Comparison of ENCODE assay signal across 11 cellular contexts in genomic region chr7:76372984-76373833, GRCh38. TPM values are rescaled to one million over a fixed set of nuclear protein-coding genes. Genes with fewer than 3 reads are reported as not detected.
A peak's percentile ranks its signal among the peaks of the same experiment; 100 is the strongest.
DNase-seq lines count a peak whose midpoint lies in the region; ATAC-seq, FAIRE-seq and TF ChIP-seq lines count a peak whose summit lies in the region.
"Had no signal": no experiment of that assay in that cellular context is flagged by ENCODE, and none has a peak within 500 bp of the region (broad histone marks: within the 10 kb centered on the region; RNA-seq: fewer than 3 reads in every experiment).

No MANE protein-coding gene starts in this region.

- no peaks in the 10 kb centered on the region for H3K36me3 ChIP-seq in smooth muscle cell (ENCODE audit: low read depth)

- peaks cover 4% of the 10 kb centered on the region for H3K4me1 Mint-ChIP-seq in T-helper 17 cell

- FAIRE-seq in H54 (lab: Jason Lieb, UNC): no peak
- FAIRE-seq: GM12878 had no signal

- H3K27me3 ChIP-seq in smooth muscle cell (ENCODE audit: low read depth): no peaks in the 10 kb centered on the region

- peak overlapping the region; percentile 45 for H2AFZ ChIP-seq in smooth muscle cell (ENCODE audit: low read depth)

- no peak for TF ChIP-seq CTCF in fibroblast of pulmonary artery (IDR thresholded peaks at IDR 0.05; ENCODE audit: low read length, missing control alignments)
- no peak for TF ChIP-seq CTCF in smooth muscle cell (IDR thresholded peaks at IDR 0.05; ENCODE audit: borderline replicate concordance, insufficient read depth, poor library complexity, severe bottlenecking)

- H3K27ac Mint-ChIP-seq in T-helper 17 cell: no peak overlapping the region
- H3K27ac Mint-ChIP-seq: activated T-helper 1 cell treated with anti-CD3 and anti-CD28 coated beads, Interleukin-12 subunit alpha, Interleukin-12 subunit beta, Interleukin-2, Interleukin-4 antibody, amounts not matched to agents 30 ng/mL and 10 ng/mL and 1 ng/mL, durations not matched to agents 14 hours and 24 hours and 36 hours had no signal

- H3K4me3 ChIP-seq in fibroblast of pulmonary artery (replicated peaks; ENCODE audit: low read depth, low read length) (no peak overlapping the region), smooth muscle cell (no peak overlapping the region)
- H3K4me3 ChIP-seq: GM12878 had no signal

- DNase-seq in H54 (ENCODE audit: insufficient read length, low spot score) (no peak), T-helper 17 cell (no peak), fibroblast of pulmonary artery (ENCODE audit: low read depth) (peak; percentile 80), smooth muscle cell (lab: John Stamatoyannopoulos, UW; ENCODE audit: unreplicated experiment) (no peak), hepatic stellate cell (ENCODE audit: low spot score) (no peak)
- DNase-seq: Kasumi-1; naive thymus-derived CD8-positive, alpha-beta T cell had no signal

- no peaks in the 10 kb centered on the region for H3K36me3 Mint-ChIP-seq in T-helper 17 cell (ENCODE audit: low read depth)
- H3K36me3 Mint-ChIP-seq: naive thymus-derived CD8-positive, alpha-beta T cell had no signal

- 50% methylated on average over 9 of the region's 9 CpGs for whole genome bisulfite sequencing in smooth muscle cell (ENCODE audit: low lambda C conversion rate)

- no peaks in the 10 kb centered on the region for H4K20me1 ChIP-seq in smooth muscle cell (ENCODE audit: low read depth)

- no peak for ATAC-seq in T-helper 17 cell
- ATAC-seq in GM21381 (IDR thresholded peaks at IDR 0.05; ENCODE audit: unreplicated experiment): no peak
- ATAC-seq in HG02885 (IDR thresholded peaks at IDR 0.05; ENCODE audit: poor library complexity, unreplicated experiment): no peak
- ATAC-seq: GM12878; naive thymus-derived CD8-positive, alpha-beta T cell had no signal

- TF ChIP-seq POLR2A in H54 (IDR thresholded peaks at IDR 0.05; ENCODE audit: low read depth, low read length): 0 out of 2 replicates have a peak, but pooled peaks have one; percentile 6

- peak overlapping the region; percentile 66 for H3K4me2 ChIP-seq in smooth muscle cell

- peaks cover 21% of the 10 kb centered on the region for H3K27me3 Mint-ChIP-seq in T-helper 17 cell

- H3K9me3 ChIP-seq in T-helper 17 cell (ENCODE audit: control insufficient read depth, low read length, poor library complexity, severe bottlenecking): no peaks in the 10 kb centered on the region
- H3K9me3 ChIP-seq in smooth muscle cell (replicated peaks; ENCODE audit: low read depth): no peaks in the 10 kb centered on the region

- H3K9ac ChIP-seq in smooth muscle cell (ENCODE audit: low read depth): no peak overlapping the region

- no peaks in the 10 kb centered on the region for H3F3A ChIP-seq in smooth muscle cell (ENCODE audit: low read depth)

- peak overlapping the region; percentile 69 for H3K27ac ChIP-seq in smooth muscle cell (ENCODE audit: low read depth)

- H3K79me2 ChIP-seq in smooth muscle cell (ENCODE audit: low read depth): no peaks in the 10 kb centered on the region

- peak overlapping the region; percentile 21 for H3K4me3 Mint-ChIP-seq in T-helper 17 cell
- H3K4me3 Mint-ChIP-seq: activated T-helper 1 cell treated with anti-CD3 and anti-CD28 coated beads, Interleukin-12 subunit alpha, Interleukin-12 subunit beta, Interleukin-2, Interleukin-4 antibody, amounts not matched to agents 30 ng/mL and 10 ng/mL and 1 ng/mL, durations not matched to agents 14 hours and 24 hours and 36 hours; naive thymus-derived CD8-positive, alpha-beta T cell had no signal

- H3K4me1 ChIP-seq in smooth muscle cell (ENCODE audit: low read depth): no peaks in the 10 kb centered on the region

RNA-seq across cellular contexts. Expression of gene YWHAG, which starts 14.4 kb away (rescaled TPM):
- 10 to 100 TPM; 26.0 to 32.7 TPM for total RNA-seq in T-helper 17 cell
- total RNA-seq in smooth muscle cell: 132 and 142 TPM in 2 replicates
- polyA plus RNA-seq in smooth muscle cell: 17.6 and 21.1 TPM in 2 replicates

RNA-seq across cellular contexts. Expression of gene SSC4D, which starts 36.3 kb away (rescaled TPM):
- total RNA-seq in T-helper 17 cell (not detected), smooth muscle cell (2.3 and 3.7 TPM in 2 replicates)
- polyA plus RNA-seq in smooth muscle cell: 2.2 and 7.1 TPM in 2 replicates
- total RNA-seq: naive thymus-derived CD8-positive, alpha-beta T cell had no signal

RNA-seq across cellular contexts. Expression of gene ZP3, which starts 51.5 kb away (rescaled TPM):
- total RNA-seq in T-helper 17 cell (1 to 10 TPM; 6.1 to 9.9 TPM), smooth muscle cell (1.3 TPM in 1 of 2 replicates, not detected in the other)
- polyA plus RNA-seq in smooth muscle cell: 1.6 TPM in 1 of 2 replicates, not detected in the other
